Comparison of ENCODE assay signal across 14 cellular contexts in the genomic region with DNA sequence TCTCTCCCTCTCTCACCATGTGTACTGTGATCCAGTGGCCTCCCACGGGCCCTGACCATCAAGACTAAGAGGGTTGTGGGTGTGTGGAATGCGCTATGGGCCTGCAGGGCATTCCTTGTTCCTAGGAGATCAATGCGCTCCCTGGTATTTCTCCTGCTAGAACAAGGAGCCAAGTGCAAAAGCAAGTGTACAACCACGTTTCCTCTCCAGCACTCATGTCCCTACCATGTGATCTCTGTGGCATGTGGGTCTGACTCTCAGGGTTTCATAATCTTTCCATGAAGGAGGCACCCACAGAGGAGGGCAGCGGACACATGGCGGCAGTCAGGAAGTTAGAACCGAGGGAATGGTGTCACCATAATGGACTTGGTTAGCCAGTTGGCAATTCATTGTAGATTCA.
"Had no signal": no experiment of that assay in that cellular context is flagged by ENCODE, and none has a peak within 500 bp of the region (broad histone marks: within the 10 kb centered on the region; RNA-seq: fewer than 3 reads in every experiment).

No MANE protein-coding gene starts in this region.

- H3K27me3 ChIP-seq: ovary had no signal

- ATAC-seq: activated T-helper 17 cell treated with anti-CD3 and anti-CD28 coated beads, Interleukin-2, amount 50 U/mL, for 72 hours; left colon; SK-N-SH treated with all-trans-retinoic acid at 6 μM for 48 hours; stimulated activated memory B cell treated with anti-CD40 and anti-IgM and Interleukin-4, amounts not matched to agents 10 μg/mL and 1 μg/mL and 100 μg/mL, for 72 hours had no signal

- DNase-seq: activated CD4-positive, alpha-beta T cell treated with anti-CD3 and anti-CD28 coated beads, Interleukin-2, amount 10 ng/mL, durations not matched to agents 7 days and 5 days; activated CD4-positive, CD25-positive, alpha-beta regulatory T cell; activated naive CD4-positive, alpha-beta T cell treated with anti-CD3 and anti-CD28 coated beads for 36 hours; activated T-cell treated with anti-CD3 and anti-CD28 coated beads for 4 hours; central memory CD4-positive, alpha-beta T cell; effector memory CD4-positive, alpha-beta T cell; left colon; mesenchymal stem cell; ovary; substantia nigra had no signal

- H3K36me3 ChIP-seq: ovary had no signal

- H3K4me3 ChIP-seq: ovary, smooth muscle cell had no signal

- H3K27ac ChIP-seq: ovary had no signal

- H3K9me3 ChIP-seq: ovary had no signal
